Comparison of ENCODE assay signal across 8 cellular contexts in genomic region chr13:108269601-108270328, GRCh38. TPM values are rescaled to one million over a fixed set of nuclear protein-coding genes. Genes with fewer than 3 reads are reported as not detected.
A peak's percentile ranks its signal among the peaks of the same experiment; 100 is the strongest.
DNase-seq lines count a peak whose midpoint lies in the region; ATAC-seq, FAIRE-seq and TF ChIP-seq lines count a peak whose summit lies in the region.

A gene with protein sequence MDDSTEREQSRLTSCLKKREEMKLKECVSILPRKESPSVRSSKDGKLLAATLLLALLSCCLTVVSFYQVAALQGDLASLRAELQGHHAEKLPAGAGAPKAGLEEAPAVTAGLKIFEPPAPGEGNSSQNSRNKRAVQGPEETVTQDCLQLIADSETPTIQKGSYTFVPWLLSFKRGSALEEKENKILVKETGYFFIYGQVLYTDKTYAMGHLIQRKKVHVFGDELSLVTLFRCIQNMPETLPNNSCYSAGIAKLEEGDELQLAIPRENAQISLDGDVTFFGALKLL (plus strand): TSS chr13:108269718. CDS start chr13:108269896, 178 bp downstream.

- peak; percentile 53 for TF ChIP-seq CTCF in GM12872 (IDR thresholded peaks at IDR 0.05; ENCODE audit: insufficient read depth, low read depth, low read length)
- peak; percentile 31 for TF ChIP-seq CTCF in activated CD8-positive, alpha-beta T cell treated with anti-CD3 and anti-CD28 coated beads for 36 hours (IDR thresholded peaks at IDR 0.05)

- peak; percentile 20 for DNase-seq in H54 (ENCODE audit: insufficient read length, low spot score)
- DNase-seq in NAMALWA (ENCODE audit: low spot score): peak; percentile 68
- peak; percentile 76 for DNase-seq in activated CD8-positive, alpha-beta T cell treated with anti-CD3 and anti-CD28 coated beads for 36 hours
- peak; percentile 35 to 47 for DNase-seq in erythroblast (lab: John Stamatoyannopoulos, UW)
- DNase-seq in naive B cell: peak; percentile 37
- DNase-seq in NCI-H2107 treated with DMSO at 0.1 percent for 48 hours (lab: John Stamatoyannopoulos, UW; ENCODE audit: unreplicated experiment): no peak

- POLR2A ChIA-PET in activated CD8-positive, alpha-beta T cell treated with anti-CD3 and anti-CD28 coated beads for 36 hours (lab: Charles Lee): interaction anchor here (0.9 to 1.2 kb wide), 2 partner anchors 11 to 46 kb away, joined by 3 to 4 read pairs; no protein-coding TSS in a partner anchor

- peak; percentile 89 for FAIRE-seq in H54 (lab: Jason Lieb, UNC)

- ATAC-seq in activated CD8-positive, alpha-beta T cell treated with anti-CD3 and anti-CD28 coated beads for 36 hours: peak; percentile 86
- ATAC-seq in naive B cell (ENCODE audit: low read depth in 2 of 2): peak; percentile 73 to 75

- peaks cover 37% of the 10 kb centered on the region for H3K4me1 Mint-ChIP-seq in activated CD8-positive, alpha-beta T cell treated with anti-CD3 and anti-CD28 coated beads for 36 hours (ENCODE audit: low read depth)
- peaks cover 37 to 46% (median 38%) of the 10 kb centered on the region in 3 donors for H3K4me1 Mint-ChIP-seq in naive B cell

- no peak for TF ChIP-seq POLR2A in H54 (IDR thresholded peaks at IDR 0.05; ENCODE audit: low read depth, low read length)
- no peak for TF ChIP-seq POLR2A in erythroblast (IDR thresholded peaks at IDR 0.05; ENCODE audit: low read length)

- H3K9me3 Mint-ChIP-seq in activated CD8-positive, alpha-beta T cell treated with anti-CD3 and anti-CD28 coated beads for 36 hours: no peaks in the 10 kb centered on the region
- peaks cover 0 to 4% (median 0%) of the 10 kb centered on the region in 7 donors for H3K9me3 Mint-ChIP-seq in naive B cell

- CTCF ChIA-PET in activated CD8-positive, alpha-beta T cell treated with anti-CD3 and anti-CD28 coated beads for 36 hours (lab: Charles Lee): interaction anchor here (1.2 to 1.7 kb wide), 3 partner anchors 16 to 58 kb away, joined by 3 to 6 read pairs (median 3); no protein-coding TSS in a partner anchor

- intact Hi-C loops in activated CD8-positive, alpha-beta T cell treated with anti-CD3 and anti-CD28 coated beads for 36 hours (cut with micrococcal nuclease): loop anchor here (5.0 kb wide), 1 partner anchor 47 kb away; no protein-coding TSS in a partner anchor

- peak within 1 kb of the TSS; percentile 34 for H3K27ac ChIP-seq in temporal lobe (ENCODE audit: low read depth, low read length)

- H3K27ac Mint-ChIP-seq in activated CD8-positive, alpha-beta T cell treated with anti-CD3 and anti-CD28 coated beads for 36 hours: peak within 1 kb of the TSS; percentile 83
- H3K27ac Mint-ChIP-seq in naive B cell: peak within 1 kb of the TSS; percentile 79 to 96 (median 93)

- H3K36me3 Mint-ChIP-seq in activated CD8-positive, alpha-beta T cell treated with anti-CD3 and anti-CD28 coated beads for 36 hours (ENCODE audit: low read depth): peaks cover 3% of the 10 kb centered on the region
- no peaks in the 10 kb centered on the region for H3K36me3 Mint-ChIP-seq in naive B cell

- peak within 1 kb of the TSS; percentile 74 for H3K4me3 Mint-ChIP-seq in activated CD8-positive, alpha-beta T cell treated with anti-CD3 and anti-CD28 coated beads for 36 hours
- H3K4me3 Mint-ChIP-seq in naive B cell: peak within 1 kb of the TSS; percentile 77 to 96 (median 88)

- H3K27me3 Mint-ChIP-seq in activated CD8-positive, alpha-beta T cell treated with anti-CD3 and anti-CD28 coated beads for 36 hours: no peaks in the 10 kb centered on the region
- H3K27me3 Mint-ChIP-seq in naive B cell: no peaks in the 10 kb centered on the region

RNA-seq across cellular contexts. Expression of the gene that starts here (rescaled TPM):
- total RNA-seq in activated CD8-positive, alpha-beta T cell treated with anti-CD3 and anti-CD28 coated beads for 36 hours: 1 to 10 TPM; 2.8 to 4.4 TPM
- 10 to 100 TPM in 1 of 6 donors, 1 to 10 TPM in 4, not detected in 1; 3.2 to 20.6 (median 4.6) TPM for polyA plus RNA-seq in naive B cell (ENCODE audit: low read depth in 6 of 6)
- total RNA-seq in temporal lobe: 0.74 TPM
